8 cellular contexts compared by ENCODE assay signal in the genomic region with DNA sequence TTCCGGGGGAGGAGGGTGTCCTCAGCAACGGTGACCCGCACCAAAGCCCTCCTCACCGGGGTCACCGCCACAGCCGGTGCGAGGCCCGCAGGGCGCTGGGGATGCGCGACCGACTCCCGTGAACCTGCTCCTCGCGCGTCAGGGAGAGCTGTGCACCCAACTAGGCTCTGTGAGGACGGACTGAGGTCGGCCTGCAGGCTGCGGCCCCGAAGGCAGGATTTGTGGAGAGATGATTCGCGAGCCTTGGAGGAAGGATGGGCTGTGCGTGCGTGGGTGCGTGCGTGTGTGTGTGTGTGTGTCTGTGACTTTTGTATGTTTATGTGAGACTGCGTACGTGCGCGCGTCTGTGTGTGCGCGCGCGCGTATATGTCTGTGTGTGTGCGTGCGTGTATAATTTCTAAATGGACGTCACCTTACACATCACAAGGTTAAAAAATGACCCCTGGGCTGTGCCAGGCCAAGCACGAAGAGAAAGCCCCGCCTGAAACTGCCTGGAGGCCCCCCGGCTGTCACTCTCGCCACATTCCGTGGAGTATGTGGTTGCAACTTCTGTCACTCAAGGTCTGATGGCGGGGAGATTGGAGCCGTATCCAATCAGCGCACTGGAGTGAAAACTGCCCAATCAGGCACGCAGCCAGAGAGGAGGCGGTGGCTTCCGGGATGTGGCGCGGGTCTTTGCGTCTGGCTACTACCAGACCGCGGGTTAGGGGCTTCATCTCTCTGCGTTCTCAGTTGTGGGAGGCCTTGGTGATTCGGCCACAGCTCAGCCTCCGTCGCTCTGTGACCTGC. TPM values are rescaled to one million over a fixed set of nuclear protein-coding genes. Genes with fewer than 3 reads are reported as not detected.
DNase-seq lines count a peak whose midpoint lies in the region; ATAC-seq and TF ChIP-seq lines count a peak whose summit lies in the region.

A gene (plus strand): TSS at position 672 of the 789 bp plus-strand sequence. CDS start 170 bp downstream, outside the sequence.

- H3K27ac ChIP-seq in Karpas-422 (ENCODE audit: low read length) (peak within 1 kb of the TSS; percentile 91), neural cell (ENCODE audit: low read length) (peak within 1 kb of the TSS; percentile 88)

- peaks cover 27% of the 10 kb centered on the region for H3K4me1 Mint-ChIP-seq in stimulated activated naive CD8-positive, alpha-beta T cell treated with anti-CD3 and anti-CD28 coated beads, Interleukin-15, amount 100 ng/mL, for 72 hours

- peak; percentile 8 for TF ChIP-seq RAD21 in neural cell (conservative IDR thresholded peaks at IDR 0.05)

- no peaks in the 10 kb centered on the region for H4K20me1 ChIP-seq in Karpas-422 (ENCODE audit: insufficient read depth, low read depth, low read length)
- H4K20me1 ChIP-seq in neural cell (ENCODE audit: insufficient read depth), result no peaks in the 10 kb centered on the region

- H3K4me1 ChIP-seq in Karpas-422 (ENCODE audit: low read length), result peaks cover 16% of the 10 kb centered on the region

- H3K4me3 ChIP-seq in Karpas-422 (ENCODE audit: low read length), result peak within 1 kb of the TSS; percentile 96
- H3K4me3 ChIP-seq in neural cell (ENCODE audit: low read length), result peak within 1 kb of the TSS; percentile 95

- peak within 1 kb of the TSS; percentile 83; the same call in 1 of the 2 replicates for H2AFZ ChIP-seq in Karpas-422 (ENCODE audit: low read length)
- peak within 1 kb of the TSS; percentile 97 for H2AFZ ChIP-seq in neural cell (ENCODE audit: low read depth, low read length)

- H3K36me3 ChIP-seq in Karpas-422 (ENCODE audit: insufficient read depth, low read length), result peaks cover 59% of the 10 kb centered on the region
- no peaks in the 10 kb centered on the region for H3K36me3 ChIP-seq in neural cell (ENCODE audit: insufficient read depth, low read length)

- H3K79me2 ChIP-seq in Karpas-422 (ENCODE audit: low read length) (peaks cover 60% of the 10 kb centered on the region), neural cell (replicated peaks; ENCODE audit: insufficient read depth, low read length) (peaks cover 35% of the 10 kb centered on the region)

- no peaks in the 10 kb centered on the region for H3F3A ChIP-seq in neural cell (ENCODE audit: insufficient read depth, low read length, poor library complexity, severe bottlenecking)

- H3K4me2 ChIP-seq in Karpas-422 (ENCODE audit: low read depth, low read length, poor library complexity, severe bottlenecking) (peak within 1 kb of the TSS; percentile 81), neural cell (ENCODE audit: low read length) (peak within 1 kb of the TSS; percentile 26)

- H3K27me3 ChIP-seq in Karpas-422 (ENCODE audit: low read length), result no peaks in the 10 kb centered on the region
- no peaks in the 10 kb centered on the region for H3K27me3 ChIP-seq in neural cell (ENCODE audit: insufficient read depth, low read depth, low read length)

- peak within 1 kb of the TSS; percentile 99 to 100 for H3K27ac Mint-ChIP-seq in stimulated activated naive CD8-positive, alpha-beta T cell treated with anti-CD3 and anti-CD28 coated beads, Interleukin-15, amount 100 ng/mL, for 72 hours

- H3K4me3 Mint-ChIP-seq in stimulated activated naive CD8-positive, alpha-beta T cell treated with anti-CD3 and anti-CD28 coated beads, Interleukin-15, amount 100 ng/mL, for 72 hours, result peak within 1 kb of the TSS; percentile 100

- peak within 1 kb of the TSS; percentile 95 for H3K9ac ChIP-seq in Karpas-422 (ENCODE audit: low read length)
- peak within 1 kb of the TSS; percentile 86 for H3K9ac ChIP-seq in neural cell (ENCODE audit: low read length)

- TF ChIP-seq EP300 in neural cell (conservative IDR thresholded peaks at IDR 0.05; ENCODE audit: poor library complexity, severe bottlenecking), result peak; percentile 38

- peak; percentile 81 for DNase-seq in DMS153 (lab: John Stamatoyannopoulos, UW)
- DNase-seq in Karpas-422, result peak; percentile 96
- peak; percentile 85 to 88 for DNase-seq in SHP77 (lab: John Stamatoyannopoulos, UW)
- peak; percentile 92 for DNase-seq in activated gamma-delta T cell treated with Interleukin-2 at 50 U/mL for 16 hours
- peak; percentile 96 for DNase-seq in fibroblast of the conjunctiva (ENCODE audit: low read depth)
- peak; percentile 90 to 96 for DNase-seq in stimulated activated naive CD8-positive, alpha-beta T cell treated with anti-CD3 and anti-CD28 coated beads, Interleukin-15, amount 100 ng/mL, for 72 hours

- no peak for TF ChIP-seq CTCF in neural cell (IDR thresholded peaks at IDR 0.05; ENCODE audit: poor library complexity, severe bottlenecking)

- peak; percentile 94 for ATAC-seq in GM21526 (IDR thresholded peaks at IDR 0.05; ENCODE audit: low FRiP score, unreplicated experiment)
- ATAC-seq in stimulated activated naive CD8-positive, alpha-beta T cell treated with anti-CD3 and anti-CD28 coated beads, Interleukin-15, amount 100 ng/mL, for 72 hours, result peak; percentile 95

- H3K9me2 ChIP-seq in Karpas-422 (replicated peaks; ENCODE audit: insufficient read depth, low read length) (no peaks in the 10 kb centered on the region), neural cell (ENCODE audit: insufficient read depth, low read length) (no peaks in the 10 kb centered on the region)

- H3K9me3 Mint-ChIP-seq in stimulated activated naive CD8-positive, alpha-beta T cell treated with anti-CD3 and anti-CD28 coated beads, Interleukin-15, amount 100 ng/mL, for 72 hours, result peaks cover 37% of the 10 kb centered on the region in 2 donors

- H3K27me3 Mint-ChIP-seq in stimulated activated naive CD8-positive, alpha-beta T cell treated with anti-CD3 and anti-CD28 coated beads, Interleukin-15, amount 100 ng/mL, for 72 hours, result no peaks in the 10 kb centered on the region

- H3K9me3 ChIP-seq in Karpas-422 (ENCODE audit: low read length) (peaks cover 35% of the 10 kb centered on the region), neural cell (ENCODE audit: low read length) (no peaks in the 10 kb centered on the region)

TF ChIP-seq in neural cell, 6 proteins besides CTCF, POLR2A, EP300 and RAD21:
- no peak for TF ChIP-seq EZH2 (IDR thresholded peaks at IDR 0.05; ENCODE audit: borderline replicate concordance, insufficient read depth, low read length, poor library complexity, severe bottlenecking)
- TF ChIP-seq, protein P1, sequence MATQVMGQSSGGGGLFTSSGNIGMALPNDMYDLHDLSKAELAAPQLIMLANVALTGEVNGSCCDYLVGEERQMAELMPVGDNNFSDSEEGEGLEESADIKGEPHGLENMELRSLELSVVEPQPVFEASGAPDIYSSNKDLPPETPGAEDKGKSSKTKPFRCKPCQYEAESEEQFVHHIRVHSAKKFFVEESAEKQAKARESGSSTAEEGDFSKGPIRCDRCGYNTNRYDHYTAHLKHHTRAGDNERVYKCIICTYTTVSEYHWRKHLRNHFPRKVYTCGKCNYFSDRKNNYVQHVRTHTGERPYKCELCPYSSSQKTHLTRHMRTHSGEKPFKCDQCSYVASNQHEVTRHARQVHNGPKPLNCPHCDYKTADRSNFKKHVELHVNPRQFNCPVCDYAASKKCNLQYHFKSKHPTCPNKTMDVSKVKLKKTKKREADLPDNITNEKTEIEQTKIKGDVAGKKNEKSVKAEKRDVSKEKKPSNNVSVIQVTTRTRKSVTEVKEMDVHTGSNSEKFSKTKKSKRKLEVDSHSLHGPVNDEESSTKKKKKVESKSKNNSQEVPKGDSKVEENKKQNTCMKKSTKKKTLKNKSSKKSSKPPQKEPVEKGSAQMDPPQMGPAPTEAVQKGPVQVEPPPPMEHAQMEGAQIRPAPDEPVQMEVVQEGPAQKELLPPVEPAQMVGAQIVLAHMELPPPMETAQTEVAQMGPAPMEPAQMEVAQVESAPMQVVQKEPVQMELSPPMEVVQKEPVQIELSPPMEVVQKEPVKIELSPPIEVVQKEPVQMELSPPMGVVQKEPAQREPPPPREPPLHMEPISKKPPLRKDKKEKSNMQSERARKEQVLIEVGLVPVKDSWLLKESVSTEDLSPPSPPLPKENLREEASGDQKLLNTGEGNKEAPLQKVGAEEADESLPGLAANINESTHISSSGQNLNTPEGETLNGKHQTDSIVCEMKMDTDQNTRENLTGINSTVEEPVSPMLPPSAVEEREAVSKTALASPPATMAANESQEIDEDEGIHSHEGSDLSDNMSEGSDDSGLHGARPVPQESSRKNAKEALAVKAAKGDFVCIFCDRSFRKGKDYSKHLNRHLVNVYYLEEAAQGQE (IDR thresholded peaks at IDR 0.05; ENCODE audit: borderline replicate concordance), result peak; percentile 31
- TF ChIP-seq MXI1 (conservative IDR thresholded peaks at IDR 0.05; ENCODE audit: poor library complexity, severe bottlenecking), result no peak
- peak; percentile 68 for TF ChIP-seq TAF1 (IDR thresholded peaks at IDR 0.05; ENCODE audit: low read depth)
- TF ChIP-seq SMC3 (conservative IDR thresholded peaks at IDR 0.05; ENCODE audit: poor library complexity), result no peak
- TF ChIP-seq POLR2AphosphoS5 (IDR thresholded peaks at IDR 0.05), result peak; percentile 85

RNA-seq across cellular contexts. Expression of the gene that starts here (rescaled TPM):
- 71.9 and 133 TPM in 2 replicates for total RNA-seq in Karpas-422 (2014; rRNA removed; shearing (Covaris generic); ENCODE audit: low replicate concordance)
- 19.0 and 29.4 TPM in 2 replicates for polyA plus RNA-seq in neural cell
- 90.6 and 106 TPM in 2 replicates for polyA minus RNA-seq in neural cell

Comparison
In these comparisons a context has a peak if more than half of its experiments do, and no peak if none do; other contexts are left out.
1. Peak in every context shown above with its lines: DNase-seq, ATAC-seq, H3K4me3 ChIP-seq and H3K27ac ChIP-seq.